Comparison of ENCODE assay signal across 2 cellular contexts in the genomic region with DNA sequence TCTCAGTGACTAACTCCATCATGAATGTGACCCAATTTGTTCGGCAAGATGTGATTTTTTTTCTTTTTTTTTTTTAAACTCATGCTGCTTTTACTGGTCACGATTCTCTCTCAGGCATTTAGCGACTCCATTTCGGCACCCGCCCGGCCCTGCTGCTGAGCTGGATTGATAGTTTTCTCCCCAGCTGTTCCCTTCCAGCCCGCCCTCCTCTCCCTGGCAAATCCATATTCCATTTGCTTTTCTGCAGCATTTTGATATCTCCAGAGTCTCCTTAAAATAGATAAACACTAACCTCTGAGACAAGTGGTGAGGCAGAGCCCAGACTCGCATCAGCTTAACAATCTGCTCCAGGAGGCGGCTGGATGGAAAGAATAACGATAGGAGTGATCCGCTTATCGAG.
TF ChIP-seq lines count a peak whose summit lies in the region.

No MANE protein-coding gene starts in this region.

TF ChIP-seq in GM23338, 12 proteins besides CTCF, POLR2A, EP300 and RAD21:
- TF ChIP-seq, protein P1, sequence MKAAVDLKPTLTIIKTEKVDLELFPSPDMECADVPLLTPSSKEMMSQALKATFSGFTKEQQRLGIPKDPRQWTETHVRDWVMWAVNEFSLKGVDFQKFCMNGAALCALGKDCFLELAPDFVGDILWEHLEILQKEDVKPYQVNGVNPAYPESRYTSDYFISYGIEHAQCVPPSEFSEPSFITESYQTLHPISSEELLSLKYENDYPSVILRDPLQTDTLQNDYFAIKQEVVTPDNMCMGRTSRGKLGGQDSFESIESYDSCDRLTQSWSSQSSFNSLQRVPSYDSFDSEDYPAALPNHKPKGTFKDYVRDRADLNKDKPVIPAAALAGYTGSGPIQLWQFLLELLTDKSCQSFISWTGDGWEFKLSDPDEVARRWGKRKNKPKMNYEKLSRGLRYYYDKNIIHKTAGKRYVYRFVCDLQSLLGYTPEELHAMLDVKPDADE (IDR thresholded peaks at IDR 0.05): no peak
- TF ChIP-seq CREB1 (CRISPR knock-in tag; IDR thresholded peaks at IDR 0.05; ENCODE audit: low read depth): no peak
- TF ChIP-seq EZH2 (IDR thresholded peaks at IDR 0.05; ENCODE audit: low read depth, unreplicated experiment): no peak
- TF ChIP-seq NANOG (IDR thresholded peaks at IDR 0.05; ENCODE audit: borderline replicate concordance): no peak
- TF ChIP-seq, protein P2, sequence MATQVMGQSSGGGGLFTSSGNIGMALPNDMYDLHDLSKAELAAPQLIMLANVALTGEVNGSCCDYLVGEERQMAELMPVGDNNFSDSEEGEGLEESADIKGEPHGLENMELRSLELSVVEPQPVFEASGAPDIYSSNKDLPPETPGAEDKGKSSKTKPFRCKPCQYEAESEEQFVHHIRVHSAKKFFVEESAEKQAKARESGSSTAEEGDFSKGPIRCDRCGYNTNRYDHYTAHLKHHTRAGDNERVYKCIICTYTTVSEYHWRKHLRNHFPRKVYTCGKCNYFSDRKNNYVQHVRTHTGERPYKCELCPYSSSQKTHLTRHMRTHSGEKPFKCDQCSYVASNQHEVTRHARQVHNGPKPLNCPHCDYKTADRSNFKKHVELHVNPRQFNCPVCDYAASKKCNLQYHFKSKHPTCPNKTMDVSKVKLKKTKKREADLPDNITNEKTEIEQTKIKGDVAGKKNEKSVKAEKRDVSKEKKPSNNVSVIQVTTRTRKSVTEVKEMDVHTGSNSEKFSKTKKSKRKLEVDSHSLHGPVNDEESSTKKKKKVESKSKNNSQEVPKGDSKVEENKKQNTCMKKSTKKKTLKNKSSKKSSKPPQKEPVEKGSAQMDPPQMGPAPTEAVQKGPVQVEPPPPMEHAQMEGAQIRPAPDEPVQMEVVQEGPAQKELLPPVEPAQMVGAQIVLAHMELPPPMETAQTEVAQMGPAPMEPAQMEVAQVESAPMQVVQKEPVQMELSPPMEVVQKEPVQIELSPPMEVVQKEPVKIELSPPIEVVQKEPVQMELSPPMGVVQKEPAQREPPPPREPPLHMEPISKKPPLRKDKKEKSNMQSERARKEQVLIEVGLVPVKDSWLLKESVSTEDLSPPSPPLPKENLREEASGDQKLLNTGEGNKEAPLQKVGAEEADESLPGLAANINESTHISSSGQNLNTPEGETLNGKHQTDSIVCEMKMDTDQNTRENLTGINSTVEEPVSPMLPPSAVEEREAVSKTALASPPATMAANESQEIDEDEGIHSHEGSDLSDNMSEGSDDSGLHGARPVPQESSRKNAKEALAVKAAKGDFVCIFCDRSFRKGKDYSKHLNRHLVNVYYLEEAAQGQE (IDR thresholded peaks at IDR 0.05; ENCODE audit: unreplicated experiment): no peak

TF ChIP-seq in K562, 482 proteins besides CTCF, POLR2A, EP300 and RAD21:
- TF ChIP-seq MEIS2 (IDR thresholded peaks at IDR 0.05; ENCODE audit: partially characterized antibody) (peak; percentile 26), TCF3 (CRISPR knock-in tag; IDR thresholded peaks at IDR 0.05) (peak; percentile 79), RBM14 (IDR thresholded peaks at IDR 0.05; ENCODE audit: borderline replicate concordance, insufficient read depth, low read depth, low read length) (no peak), GATA2 (CRISPR knock-in tag; IDR thresholded peaks at IDR 0.05) (0 out of 2 replicates have a peak, but pooled peaks have one; percentile 27), POLR2AphosphoS5 (IDR thresholded peaks at IDR 0.05; ENCODE audit: control insufficient read depth, insufficient read depth, low read depth, low read length) (peak; percentile 62; the same call in 1 of the 2 replicates), MTA2 (IDR thresholded peaks at IDR 0.05; ENCODE audit: low read depth) (peak; percentile 73), NFIC (IDR thresholded peaks at IDR 0.05) (peak; percentile 49), CBFA2T2 (conservative IDR thresholded peaks at IDR 0.05) (peak; percentile 86), BACH1 (tag; IDR thresholded peaks at IDR 0.05) (no peak), NCOR1 (IDR thresholded peaks at IDR 0.05) (peak; percentile 74), FOXM1 (IDR thresholded peaks at IDR 0.05; ENCODE audit: low read depth) (0 out of 2 replicates have a peak, but pooled peaks have one; percentile 26), FOXM1 (CRISPR knock-in tag; IDR thresholded peaks at IDR 0.05; ENCODE audit: low read depth) (no peak), TEAD4 (IDR thresholded peaks at IDR 0.05; ENCODE audit: low read length) (peak; percentile 85), TEAD4 (CRISPR knock-in tag; IDR thresholded peaks at IDR 0.05; ENCODE audit: borderline replicate concordance) (no peak), U2AF1 (optimal IDR thresholded peaks at IDR 0.05; ENCODE audit: low read depth, low read length) (no peak), SUPT5H (IDR thresholded peaks at IDR 0.05) (no peak), RCOR1 (IDR thresholded peaks at IDR 0.05; ENCODE audit: borderline replicate concordance in 1 of 2, low read depth in 2 of 2, low read length in 2 of 2) (0 out of 4 replicates have a peak, but pooled peaks of 1 of the 2 experiments have one; percentile 4), SMARCA4 (IDR thresholded peaks at IDR 0.05) (peak; percentile 37; the same call in 1 of the 2 replicates), PPARD (CRISPR knock-in tag; IDR thresholded peaks at IDR 0.05) (no peak), TRIM24 (IDR thresholded peaks at IDR 0.05) (peak; percentile 45 to 47; a peak in 2 of 4 replicates), CBFA2T3 (IDR thresholded peaks at IDR 0.05) (peak; percentile 89), FOSL1 (tag; conservative IDR thresholded peaks at IDR 0.05) (0 out of 2 replicates have a peak, but pooled peaks have one; percentile 10), TAL1 (IDR thresholded peaks at IDR 0.05) (peak; percentile 85), ARID1B (IDR thresholded peaks at IDR 0.05) (peak; percentile 82), SOX6 (IDR thresholded peaks at IDR 0.05) (peak; percentile 72), DPF2 (IDR thresholded peaks at IDR 0.05) (peak; percentile 45; the same call in 1 of the 2 replicates), KLF16 (IDR thresholded peaks at IDR 0.05) (peak; percentile 66; the same call in 1 of the 2 replicates)
- TF ChIP-seq, protein P3, sequence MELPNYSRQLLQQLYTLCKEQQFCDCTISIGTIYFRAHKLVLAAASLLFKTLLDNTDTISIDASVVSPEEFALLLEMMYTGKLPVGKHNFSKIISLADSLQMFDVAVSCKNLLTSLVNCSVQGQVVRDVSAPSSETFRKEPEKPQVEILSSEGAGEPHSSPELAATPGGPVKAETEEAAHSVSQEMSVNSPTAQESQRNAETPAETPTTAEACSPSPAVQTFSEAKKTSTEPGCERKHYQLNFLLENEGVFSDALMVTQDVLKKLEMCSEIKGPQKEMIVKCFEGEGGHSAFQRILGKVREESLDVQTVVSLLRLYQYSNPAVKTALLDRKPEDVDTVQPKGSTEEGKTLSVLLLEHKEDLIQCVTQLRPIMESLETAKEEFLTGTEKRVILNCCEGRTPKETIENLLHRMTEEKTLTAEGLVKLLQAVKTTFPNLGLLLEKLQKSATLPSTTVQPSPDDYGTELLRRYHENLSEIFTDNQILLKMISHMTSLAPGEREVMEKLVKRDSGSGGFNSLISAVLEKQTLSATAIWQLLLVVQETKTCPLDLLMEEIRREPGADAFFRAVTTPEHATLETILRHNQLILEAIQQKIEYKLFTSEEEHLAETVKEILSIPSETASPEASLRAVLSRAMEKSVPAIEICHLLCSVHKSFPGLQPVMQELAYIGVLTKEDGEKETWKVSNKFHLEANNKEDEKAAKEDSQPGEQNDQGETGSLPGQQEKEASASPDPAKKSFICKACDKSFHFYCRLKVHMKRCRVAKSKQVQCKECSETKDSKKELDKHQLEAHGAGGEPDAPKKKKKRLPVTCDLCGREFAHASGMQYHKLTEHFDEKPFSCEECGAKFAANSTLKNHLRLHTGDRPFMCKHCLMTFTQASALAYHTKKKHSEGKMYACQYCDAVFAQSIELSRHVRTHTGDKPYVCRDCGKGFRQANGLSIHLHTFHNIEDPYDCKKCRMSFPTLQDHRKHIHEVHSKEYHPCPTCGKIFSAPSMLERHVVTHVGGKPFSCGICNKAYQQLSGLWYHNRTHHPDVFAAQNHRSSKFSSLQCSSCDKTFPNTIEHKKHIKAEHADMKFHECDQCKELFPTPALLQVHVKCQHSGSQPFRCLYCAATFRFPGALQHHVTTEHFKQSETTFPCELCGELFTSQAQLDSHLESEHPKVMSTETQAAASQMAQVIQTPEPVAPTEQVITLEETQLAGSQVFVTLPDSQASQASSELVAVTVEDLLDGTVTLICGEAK (IDR thresholded peaks at IDR 0.05): peak; percentile 30; the same call in 1 of the 2 replicates
- TF ChIP-seq, protein P3 (CRISPR knock-in tag; IDR thresholded peaks at IDR 0.05): no peak
- TF ChIP-seq, protein P4, sequence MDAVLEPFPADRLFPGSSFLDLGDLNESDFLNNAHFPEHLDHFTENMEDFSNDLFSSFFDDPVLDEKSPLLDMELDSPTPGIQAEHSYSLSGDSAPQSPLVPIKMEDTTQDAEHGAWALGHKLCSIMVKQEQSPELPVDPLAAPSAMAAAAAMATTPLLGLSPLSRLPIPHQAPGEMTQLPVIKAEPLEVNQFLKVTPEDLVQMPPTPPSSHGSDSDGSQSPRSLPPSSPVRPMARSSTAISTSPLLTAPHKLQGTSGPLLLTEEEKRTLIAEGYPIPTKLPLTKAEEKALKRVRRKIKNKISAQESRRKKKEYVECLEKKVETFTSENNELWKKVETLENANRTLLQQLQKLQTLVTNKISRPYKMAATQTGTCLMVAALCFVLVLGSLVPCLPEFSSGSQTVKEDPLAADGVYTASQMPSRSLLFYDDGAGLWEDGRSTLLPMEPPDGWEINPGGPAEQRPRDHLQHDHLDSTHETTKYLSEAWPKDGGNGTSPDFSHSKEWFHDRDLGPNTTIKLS (IDR thresholded peaks at IDR 0.05; ENCODE audit: borderline replicate concordance, low read depth): no peak
- TF ChIP-seq, protein P5, sequence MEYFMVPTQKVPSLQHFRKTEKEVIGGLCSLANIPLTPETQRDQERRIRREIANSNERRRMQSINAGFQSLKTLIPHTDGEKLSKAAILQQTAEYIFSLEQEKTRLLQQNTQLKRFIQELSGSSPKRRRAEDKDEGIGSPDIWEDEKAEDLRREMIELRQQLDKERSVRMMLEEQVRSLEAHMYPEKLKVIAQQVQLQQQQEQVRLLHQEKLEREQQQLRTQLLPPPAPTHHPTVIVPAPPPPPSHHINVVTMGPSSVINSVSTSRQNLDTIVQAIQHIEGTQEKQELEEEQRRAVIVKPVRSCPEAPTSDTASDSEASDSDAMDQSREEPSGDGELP (CRISPR knock-in tag; IDR thresholded peaks at IDR 0.05; ENCODE audit: borderline replicate concordance): peak; percentile 47; the same call in 1 of the 2 replicates
